In the genomic region with DNA sequence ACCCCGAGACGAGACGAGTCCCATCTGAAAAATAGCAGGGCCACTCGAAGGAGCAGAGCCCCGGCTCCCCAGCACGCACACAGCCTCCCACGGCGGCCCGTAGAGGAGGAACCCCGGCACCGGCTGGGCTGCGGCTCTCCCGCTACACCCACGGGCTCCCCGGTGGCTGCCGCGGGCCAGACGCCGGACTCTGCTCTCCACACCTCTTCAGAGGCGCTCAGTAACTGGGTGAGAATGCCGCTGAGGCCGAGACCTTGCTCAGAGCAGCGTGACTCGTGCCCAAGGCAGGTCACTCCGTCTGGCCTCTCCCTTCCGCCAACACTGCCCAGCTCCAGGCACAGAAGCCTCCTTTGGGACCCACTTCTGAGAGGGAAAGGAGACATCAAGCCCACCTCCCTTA, we compare ENCODE assay signal across 12 cellular contexts. TPM values are rescaled to one million over a fixed set of nuclear protein-coding genes. Genes with fewer than 3 reads are reported as not detected.
DNase-seq lines count a peak whose midpoint lies in the region; ATAC-seq and TF ChIP-seq lines count a peak whose summit lies in the region.
"Had no signal": no experiment of that assay in that cellular context is flagged by ENCODE, and none has a peak within 500 bp of the region (broad histone marks: within the 10 kb centered on the region; RNA-seq: fewer than 3 reads in every experiment).

No MANE protein-coding gene starts in this region.

- H3K36me3 Mint-ChIP-seq in natural killer cell treated with Interleukin-12 subunit alpha and Interleukin-12 subunit beta and Interleukin-15 and Interleukin-18, amount 100 ng/mL, for 72 hours, result no peaks in the 10 kb centered on the region
- H3K36me3 Mint-ChIP-seq in natural killer cell, result no peaks in the 10 kb centered on the region
- H3K36me3 Mint-ChIP-seq in WTC11, result no peaks in the 10 kb centered on the region; the same call in 1 of the 2 replicates

- no peak for ATAC-seq in natural killer cell treated with Interleukin-12 subunit alpha and Interleukin-12 subunit beta and Interleukin-15 and Interleukin-18, amount 100 ng/mL, for 72 hours
- ATAC-seq in natural killer cell (no peak), WTC11 (no peak), omental fat pad (ENCODE audit: low FRiP score) (no peak), GM21381 (IDR thresholded peaks at IDR 0.05; ENCODE audit: unreplicated experiment) (no peak), HG02763 (IDR thresholded peaks at IDR 0.05; ENCODE audit: unreplicated experiment) (no peak)

- TF ChIP-seq CTCF in natural killer cell (IDR thresholded peaks at IDR 0.05) (no peak), WTC11 (IDR thresholded peaks at IDR 0.05) (no peak), omental fat pad (IDR thresholded peaks at IDR 0.05) (no peak)

- H3K4me3 Mint-ChIP-seq in natural killer cell treated with Interleukin-12 subunit alpha and Interleukin-12 subunit beta and Interleukin-15 and Interleukin-18, amount 100 ng/mL, for 72 hours, result no peak overlapping the region
- no peak overlapping the region for H3K4me3 Mint-ChIP-seq in natural killer cell
- H3K4me3 Mint-ChIP-seq in WTC11, result no peak overlapping the region

- CTCF ChIA-PET in WTC11 (lab: Charles Lee), result interaction anchor here (1.3 kb wide), 1 partner anchor 21 kb away, joined by 4 read pairs; no protein-coding TSS in a partner anchor

- no peaks in the 10 kb centered on the region for H3K9me3 Mint-ChIP-seq in natural killer cell treated with Interleukin-12 subunit alpha and Interleukin-12 subunit beta and Interleukin-15 and Interleukin-18, amount 100 ng/mL, for 72 hours
- H3K9me3 Mint-ChIP-seq in natural killer cell (no peaks in the 10 kb centered on the region), WTC11 (no peaks in the 10 kb centered on the region)

- H3K27me3 Mint-ChIP-seq in natural killer cell treated with Interleukin-12 subunit alpha and Interleukin-12 subunit beta and Interleukin-15 and Interleukin-18, amount 100 ng/mL, for 72 hours, result no peaks in the 10 kb centered on the region
- H3K27me3 Mint-ChIP-seq in natural killer cell (ENCODE audit: low read depth in 2 of 2), result no peaks in the 10 kb centered on the region
- H3K27me3 Mint-ChIP-seq in WTC11 (ENCODE audit: low read depth), result no peaks in the 10 kb centered on the region

- H3K4me1 Mint-ChIP-seq in natural killer cell treated with Interleukin-12 subunit alpha and Interleukin-12 subunit beta and Interleukin-15 and Interleukin-18, amount 100 ng/mL, for 72 hours (ENCODE audit: low read depth in 2 of 2), result peaks cover 0 to 3% of the 10 kb centered on the region in 2 donors
- H3K4me1 Mint-ChIP-seq in natural killer cell (peaks cover 0 to 12% of the 10 kb centered on the region in 2 donors), WTC11 (no peaks in the 10 kb centered on the region)

- POLR2A ChIA-PET in WTC11 (lab: Charles Lee), result no interaction called here

- H3K27ac Mint-ChIP-seq in natural killer cell treated with Interleukin-12 subunit alpha and Interleukin-12 subunit beta and Interleukin-15 and Interleukin-18, amount 100 ng/mL, for 72 hours, result no peak overlapping the region
- no peak overlapping the region for H3K27ac Mint-ChIP-seq in natural killer cell
- H3K27ac Mint-ChIP-seq in WTC11, result peak overlapping the region; percentile 23; the same call in 1 of the 2 replicates

- intact Hi-C loops in natural killer cell (cut with micrococcal nuclease), result no loop called here

- DNase-seq in natural killer cell treated with Interleukin-12 subunit alpha and Interleukin-12 subunit beta and Interleukin-15 and Interleukin-18, amount 100 ng/mL, for 72 hours (ENCODE audit: low spot score), result peak; percentile 35
- DNase-seq in natural killer cell, result no peak
- DNase-seq in WTC11 (ENCODE audit: low spot score), result no peak
- peak; percentile 26 for DNase-seq in left kidney (ENCODE audit: low read depth, low spot score)
- no peak for DNase-seq in omental fat pad (ENCODE audit: low spot score)
- no peak for DNase-seq in superior temporal gyrus (ENCODE audit: extremely low spot score)
- DNase-seq: activated naive CD4-positive, alpha-beta T cell treated with Interleukin-2 at 50 U/mL for 16 hours; HCEC 1CT; NCI-H2081; NK-92 treated with Interleukin-12 subunit alpha and Interleukin-12 subunit beta, amount 100 ng/mL, for 24 hours had no signal

TF ChIP-seq in WTC11, 78 proteins besides CTCF, POLR2A, EP300 and RAD21:
- TF ChIP-seq ZNF317 (CRISPR knock-in tag; IDR thresholded peaks at IDR 0.05; ENCODE audit: borderline replicate concordance, low read depth), result no peak

RNA-seq across cellular contexts. Expression of gene TNK2, which starts 34.4 kb away (rescaled TPM):
- 100 to 1,000 TPM in 1 of 2 donors, 10 to 100 TPM in 1; 63.5 to 116 TPM for total RNA-seq in natural killer cell treated with Interleukin-12 subunit alpha and Interleukin-12 subunit beta and Interleukin-15 and Interleukin-18, amount 100 ng/mL, for 72 hours
- total RNA-seq in natural killer cell (100 to 1,000 TPM; 169 to 207 (median 171) TPM), WTC11 (2021) (58.4 to 65.1 TPM (median 61.6 TPM) in 3 replicates), omental fat pad (10 to 100 TPM; 12.6 to 26.6 (median 15.6) TPM)

Comparison
In these comparisons a context has a peak if more than half of its experiments do, and no peak if none do; other contexts are left out.
1. DNase-seq: peak in natural killer cell treated with Interleukin-12 subunit alpha and Interleukin-12 subunit beta and Interleukin-15 and Interleukin-18, amount 100 ng/mL, for 72 hours (single experiment) and left kidney (single experiment); none in natural killer cell (single experiment), WTC11 (single experiment), omental fat pad (single experiment) and superior temporal gyrus (single experiment).